8 cellular contexts compared by ENCODE assay signal in the genomic region with DNA sequence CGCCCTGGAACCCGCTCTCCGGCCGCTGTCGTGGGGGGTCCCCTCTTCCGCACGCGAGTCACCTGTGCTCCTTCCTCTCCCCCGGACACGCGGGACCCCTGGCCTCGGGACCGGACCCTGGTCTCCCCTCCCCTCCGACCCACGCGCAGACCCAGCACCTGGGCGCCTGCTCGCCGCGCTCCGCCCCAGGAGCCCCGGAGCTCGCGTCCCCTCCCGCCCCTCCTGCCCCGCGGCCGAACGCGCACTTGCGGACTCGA. TPM values are rescaled to one million over a fixed set of nuclear protein-coding genes. Genes with fewer than 3 reads are reported as not detected.
DNase-seq lines count a peak whose midpoint lies in the region; ATAC-seq and TF ChIP-seq lines count a peak whose summit lies in the region.

No MANE protein-coding gene starts in this region.

- peaks cover 16% of the 10 kb centered on the region for H3K4me1 Mint-ChIP-seq in activated B cell treated with CpG ODN at 0.5 μM for 24 hours

- H3K9me3 ChIP-seq in smooth muscle cell (replicated peaks; ENCODE audit: low read depth), result no peaks in the 10 kb centered on the region

- no peak overlapping the region for H3K27ac Mint-ChIP-seq in activated B cell treated with CpG ODN at 0.5 μM for 24 hours

- no peak overlapping the region for H3K27ac ChIP-seq in smooth muscle cell (ENCODE audit: low read depth)

- no peak overlapping the region for H3K9ac ChIP-seq in smooth muscle cell (ENCODE audit: low read depth)

- no peak for TF ChIP-seq CTCF in activated B cell treated with CpG ODN at 0.5 μM for 24 hours (IDR thresholded peaks at IDR 0.05)
- TF ChIP-seq CTCF in smooth muscle cell (IDR thresholded peaks at IDR 0.05; ENCODE audit: borderline replicate concordance, insufficient read depth, poor library complexity, severe bottlenecking), result no peak

- H3K9me3 Mint-ChIP-seq in activated B cell treated with CpG ODN at 0.5 μM for 24 hours, result peaks cover 10% of the 10 kb centered on the region

- intact Hi-C loops in activated B cell treated with CpG ODN at 0.5 μM for 24 hours (cut with micrococcal nuclease), result loop anchor here (1.0 to 5.0 kb wide), 4 partner anchors 19 to 280 kb away; partner anchors contain the start of genes FN3KRP, HEXD, OGFOD3 and WDR45B

- no peak for DNase-seq in H7
- DNase-seq in activated B cell treated with CpG ODN at 0.5 μM for 24 hours, result no peak
- no peak for DNase-seq in smooth muscle cell (lab: John Stamatoyannopoulos, UW; ENCODE audit: unreplicated experiment)
- no peak for DNase-seq in RPMI8226
- DNase-seq in EL, result no peak
- DNase-seq in occipital lobe (lab: John Stamatoyannopoulos, UW), result no peak
- DNase-seq in OCI-M1 (lab: John Stamatoyannopoulos, UW), result no peak

- no peaks in the 10 kb centered on the region for H3F3A ChIP-seq in smooth muscle cell (ENCODE audit: low read depth)

- peak overlapping the region; percentile 54 for H3K4me3 ChIP-seq in H7 (ENCODE audit: insufficient read depth, low read depth, low read length)
- peak overlapping the region; percentile 41 for H3K4me3 ChIP-seq in iPS-11a (ENCODE audit: low read depth, low read length)
- H3K4me3 ChIP-seq in smooth muscle cell, result peak overlapping the region; percentile 86

- H3K79me2 ChIP-seq in smooth muscle cell (ENCODE audit: low read depth), result peaks cover 13% of the 10 kb centered on the region

- ATAC-seq in activated B cell treated with CpG ODN at 0.5 μM for 24 hours (ENCODE audit: low read depth), result no peak

- H3K36me3 Mint-ChIP-seq in activated B cell treated with CpG ODN at 0.5 μM for 24 hours (ENCODE audit: low read depth), result peaks cover 5% of the 10 kb centered on the region

- CTCF ChIA-PET in activated B cell treated with CpG ODN at 0.5 μM for 24 hours (lab: Charles Lee), result no interaction called here

- peak overlapping the region; percentile 99 for H3K4me2 ChIP-seq in smooth muscle cell

- peaks cover 29% of the 10 kb centered on the region for H3K27me3 ChIP-seq in H7 (ENCODE audit: control insufficient read depth, insufficient read depth, low read length)
- H3K27me3 ChIP-seq in smooth muscle cell (ENCODE audit: low read depth), result no peaks in the 10 kb centered on the region

- no peaks in the 10 kb centered on the region for H3K36me3 ChIP-seq in H7 (replicated peaks; ENCODE audit: control insufficient read depth, insufficient read depth, low read length)
- H3K36me3 ChIP-seq in smooth muscle cell (ENCODE audit: low read depth), result no peaks in the 10 kb centered on the region

- WGBS in smooth muscle cell (ENCODE audit: low lambda C conversion rate), result 9% methylated on average over 11 of the region's 32 CpGs

- H3K4me3 Mint-ChIP-seq in activated B cell treated with CpG ODN at 0.5 μM for 24 hours, result peak overlapping the region; percentile 61

- POLR2A ChIA-PET in activated B cell treated with CpG ODN at 0.5 μM for 24 hours (lab: Charles Lee), result no interaction called here

- no peaks in the 10 kb centered on the region for H4K20me1 ChIP-seq in smooth muscle cell (ENCODE audit: low read depth)

- H3K27me3 Mint-ChIP-seq in activated B cell treated with CpG ODN at 0.5 μM for 24 hours, result peaks cover 4% of the 10 kb centered on the region

- H3K4me1 ChIP-seq in smooth muscle cell (ENCODE audit: low read depth), result peaks cover 7% of the 10 kb centered on the region

- H2AFZ ChIP-seq in smooth muscle cell (ENCODE audit: low read depth), result peak overlapping the region; percentile 72

RNA-seq across cellular contexts. Expression of gene RAB40B, which starts 0.8 kb away (rescaled TPM):
- total RNA-seq in H7 (2014; rRNA removed; shearing (Covaris generic)), result 0.85 and 1.7 TPM in 2 replicates
- total RNA-seq in activated B cell treated with CpG ODN at 0.5 μM for 24 hours (2.0 and 2.6 TPM in 2 replicates), smooth muscle cell (5.6 and 12.0 TPM in 2 replicates), occipital lobe (17.0 TPM)
- 16.0 and 20.5 TPM in 2 replicates for polyA plus RNA-seq in smooth muscle cell

RNA-seq across cellular contexts. Expression of gene FN3KRP, which starts 18.8 kb away (rescaled TPM):
- total RNA-seq in H7 (2014; rRNA removed; shearing (Covaris generic)), result 12.2 and 14.8 TPM in 2 replicates
- total RNA-seq in activated B cell treated with CpG ODN at 0.5 μM for 24 hours (26.7 and 28.5 TPM in 2 replicates), smooth muscle cell (12.8 and 16.8 TPM in 2 replicates), occipital lobe (21.2 TPM)
- polyA plus RNA-seq in smooth muscle cell, result 26.9 and 34.8 TPM in 2 replicates

RNA-seq across cellular contexts. Expression of gene FN3K, which starts 37.7 kb away (rescaled TPM):
- total RNA-seq in H7 (2014; rRNA removed; shearing (Covaris generic)), result 3.3 and 3.8 TPM in 2 replicates
- total RNA-seq in activated B cell treated with CpG ODN at 0.5 μM for 24 hours (0.44 and 0.98 TPM in 2 replicates), smooth muscle cell (0.94 and 1.3 TPM in 2 replicates), occipital lobe (11.1 TPM)
- 1.2 and 2.5 TPM in 2 replicates for polyA plus RNA-seq in smooth muscle cell

RNA-seq across cellular contexts. Expression of gene WDR45B, which starts 49.5 kb away (rescaled TPM):
- total RNA-seq in H7 (2014; rRNA removed; shearing (Covaris generic)), result 131 and 150 TPM in 2 replicates
- total RNA-seq in activated B cell treated with CpG ODN at 0.5 μM for 24 hours (48.3 and 51.2 TPM in 2 replicates), smooth muscle cell (76.7 and 94.6 TPM in 2 replicates), occipital lobe (52.4 TPM)
- polyA plus RNA-seq in smooth muscle cell, result 73.0 and 80.5 TPM in 2 replicates

RNA-seq across cellular contexts. Expression of gene TBCD, which starts 54.1 kb away (rescaled TPM):
- 74.1 and 101 TPM in 2 replicates for total RNA-seq in H7 (2014; rRNA removed; shearing (Covaris generic))
- 49.9 and 50.9 TPM in 2 replicates for total RNA-seq in activated B cell treated with CpG ODN at 0.5 μM for 24 hours
- 29.1 and 31.5 TPM in 2 replicates for total RNA-seq in smooth muscle cell
- polyA plus RNA-seq in smooth muscle cell, result 38.8 and 45.3 TPM in 2 replicates
- total RNA-seq in occipital lobe, result 58.2 TPM
